In the genomic region with DNA sequence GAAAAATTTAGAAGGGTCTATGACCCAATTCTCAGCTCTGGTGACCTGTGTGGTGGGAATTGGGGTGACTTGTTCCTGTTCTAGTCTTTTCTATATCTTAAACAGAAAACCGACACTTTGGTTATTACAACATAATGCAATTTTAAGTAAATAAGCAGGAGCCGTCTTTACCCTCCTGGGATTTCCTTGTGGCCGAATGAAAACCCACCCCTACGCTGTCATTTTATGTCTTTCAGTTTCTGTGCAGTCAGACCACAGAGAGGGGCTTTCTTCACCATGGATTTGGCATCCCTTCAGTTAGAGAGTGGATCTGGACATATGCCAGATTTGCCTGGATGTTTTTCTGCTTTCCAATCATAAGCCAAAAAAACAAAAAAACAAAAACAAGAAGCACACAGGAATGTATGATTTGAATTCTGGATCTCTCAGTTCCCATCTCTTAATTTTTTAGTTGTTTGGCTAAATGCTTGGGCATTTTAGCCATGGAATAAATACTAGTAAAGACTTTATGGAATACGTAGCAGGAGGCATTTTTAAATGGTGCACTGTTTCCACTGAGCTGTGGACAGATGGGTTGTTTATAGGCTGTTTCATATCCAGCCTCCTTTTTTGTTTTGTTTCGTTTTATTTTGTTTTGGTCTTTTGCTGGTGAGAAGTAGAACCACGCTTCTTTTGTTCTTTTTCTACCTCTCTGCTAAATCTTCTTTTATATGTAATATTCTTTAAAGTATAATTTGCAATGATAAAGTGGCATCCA, we compare ENCODE assay signal across 1 cellular context.
TF ChIP-seq lines count a peak whose summit lies in the region.

No MANE protein-coding gene starts in this region.

TF ChIP-seq in GM12878, 131 proteins besides CTCF, POLR2A, EP300 and RAD21 (continued from another document):
- TF ChIP-seq, protein P1, sequence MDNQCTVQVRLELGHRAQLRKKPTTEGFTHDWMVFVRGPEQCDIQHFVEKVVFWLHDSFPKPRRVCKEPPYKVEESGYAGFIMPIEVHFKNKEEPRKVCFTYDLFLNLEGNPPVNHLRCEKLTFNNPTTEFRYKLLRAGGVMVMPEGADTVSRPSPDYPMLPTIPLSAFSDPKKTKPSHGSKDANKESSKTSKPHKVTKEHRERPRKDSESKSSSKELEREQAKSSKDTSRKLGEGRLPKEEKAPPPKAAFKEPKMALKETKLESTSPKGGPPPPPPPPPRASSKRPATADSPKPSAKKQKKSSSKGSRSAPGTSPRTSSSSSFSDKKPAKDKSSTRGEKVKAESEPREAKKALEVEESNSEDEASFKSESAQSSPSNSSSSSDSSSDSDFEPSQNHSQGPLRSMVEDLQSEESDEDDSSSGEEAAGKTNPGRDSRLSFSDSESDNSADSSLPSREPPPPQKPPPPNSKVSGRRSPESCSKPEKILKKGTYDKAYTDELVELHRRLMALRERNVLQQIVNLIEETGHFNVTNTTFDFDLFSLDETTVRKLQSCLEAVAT (IDR thresholded peaks at IDR 0.05) = no peak
- TF ChIP-seq, protein P2, sequence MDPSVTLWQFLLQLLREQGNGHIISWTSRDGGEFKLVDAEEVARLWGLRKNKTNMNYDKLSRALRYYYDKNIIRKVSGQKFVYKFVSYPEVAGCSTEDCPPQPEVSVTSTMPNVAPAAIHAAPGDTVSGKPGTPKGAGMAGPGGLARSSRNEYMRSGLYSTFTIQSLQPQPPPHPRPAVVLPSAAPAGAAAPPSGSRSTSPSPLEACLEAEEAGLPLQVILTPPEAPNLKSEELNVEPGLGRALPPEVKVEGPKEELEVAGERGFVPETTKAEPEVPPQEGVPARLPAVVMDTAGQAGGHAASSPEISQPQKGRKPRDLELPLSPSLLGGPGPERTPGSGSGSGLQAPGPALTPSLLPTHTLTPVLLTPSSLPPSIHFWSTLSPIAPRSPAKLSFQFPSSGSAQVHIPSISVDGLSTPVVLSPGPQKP (IDR thresholded peaks at IDR 0.05; ENCODE audit: low read depth, low read length) = no peak
- no peak for TF ChIP-seq SREBF2 (IDR thresholded peaks at IDR 0.05; ENCODE audit: low read length)
- TF ChIP-seq HDAC6 (IDR thresholded peaks at IDR 0.05; ENCODE audit: unreplicated experiment) = no peak
- TF ChIP-seq POLR2AphosphoS5 (IDR thresholded peaks at IDR 0.05; ENCODE audit: low read length) = no peak
- TF ChIP-seq ZNF384 (IDR thresholded peaks at IDR 0.05; ENCODE audit: borderline replicate concordance, low read depth, low read length) = no peak
- TF ChIP-seq YBX1 (IDR thresholded peaks at IDR 0.05) = no peak
- no peak for TF ChIP-seq MYC (IDR thresholded peaks at IDR 0.05; ENCODE audit: insufficient read depth, insufficient read length, insufficient replicate concordance, low read length, severe bottlenecking)
- no peak for TF ChIP-seq IRF4 (IDR thresholded peaks at IDR 0.05; ENCODE audit: low read depth, low read length)
- peak; percentile 79 for TF ChIP-seq MEF2B (IDR thresholded peaks at IDR 0.05; ENCODE audit: partially characterized antibody, poor library complexity, severe bottlenecking)
- TF ChIP-seq, protein P3, sequence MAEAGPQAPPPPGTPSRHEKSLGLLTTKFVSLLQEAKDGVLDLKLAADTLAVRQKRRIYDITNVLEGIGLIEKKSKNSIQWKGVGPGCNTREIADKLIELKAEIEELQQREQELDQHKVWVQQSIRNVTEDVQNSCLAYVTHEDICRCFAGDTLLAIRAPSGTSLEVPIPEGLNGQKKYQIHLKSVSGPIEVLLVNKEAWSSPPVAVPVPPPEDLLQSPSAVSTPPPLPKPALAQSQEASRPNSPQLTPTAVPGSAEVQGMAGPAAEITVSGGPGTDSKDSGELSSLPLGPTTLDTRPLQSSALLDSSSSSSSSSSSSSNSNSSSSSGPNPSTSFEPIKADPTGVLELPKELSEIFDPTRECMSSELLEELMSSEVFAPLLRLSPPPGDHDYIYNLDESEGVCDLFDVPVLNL (IDR thresholded peaks at IDR 0.05; ENCODE audit: low read depth, low read length) = no peak
- no peak for TF ChIP-seq SPI1 (IDR thresholded peaks at IDR 0.05; ENCODE audit: borderline replicate concordance, insufficient read depth, low read depth, low read length)
- TF ChIP-seq BHLHE40 (IDR thresholded peaks at IDR 0.05; ENCODE audit: borderline replicate concordance in 1 of 2, low read depth in 2 of 2, low read length in 1 of 2) = peak; percentile 14 to 30; a peak in 1 of 4 replicates
- TF ChIP-seq TCF7 (IDR thresholded peaks at IDR 0.05; ENCODE audit: borderline replicate concordance) = no peak
- TF ChIP-seq, protein P4, sequence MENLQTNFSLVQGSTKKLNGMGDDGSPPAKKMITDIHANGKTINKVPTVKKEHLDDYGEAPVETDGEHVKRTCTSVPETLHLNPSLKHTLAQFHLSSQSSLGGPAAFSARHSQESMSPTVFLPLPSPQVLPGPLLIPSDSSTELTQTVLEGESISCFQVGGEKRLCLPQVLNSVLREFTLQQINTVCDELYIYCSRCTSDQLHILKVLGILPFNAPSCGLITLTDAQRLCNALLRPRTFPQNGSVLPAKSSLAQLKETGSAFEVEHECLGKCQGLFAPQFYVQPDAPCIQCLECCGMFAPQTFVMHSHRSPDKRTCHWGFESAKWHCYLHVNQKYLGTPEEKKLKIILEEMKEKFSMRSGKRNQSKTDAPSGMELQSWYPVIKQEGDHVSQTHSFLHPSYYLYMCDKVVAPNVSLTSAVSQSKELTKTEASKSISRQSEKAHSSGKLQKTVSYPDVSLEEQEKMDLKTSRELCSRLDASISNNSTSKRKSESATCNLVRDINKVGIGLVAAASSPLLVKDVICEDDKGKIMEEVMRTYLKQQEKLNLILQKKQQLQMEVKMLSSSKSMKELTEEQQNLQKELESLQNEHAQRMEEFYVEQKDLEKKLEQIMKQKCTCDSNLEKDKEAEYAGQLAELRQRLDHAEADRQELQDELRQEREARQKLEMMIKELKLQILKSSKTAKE (IDR thresholded peaks at IDR 0.05; ENCODE audit: low read depth, poor library complexity, severe bottlenecking) = peak; percentile 27
- no peak for TF ChIP-seq CBX3 (IDR thresholded peaks at IDR 0.05; ENCODE audit: borderline replicate concordance, low read depth)
- TF ChIP-seq SP1 (IDR thresholded peaks at IDR 0.05; ENCODE audit: low read depth, low read length) = no peak
- TF ChIP-seq HCFC1 (IDR thresholded peaks at IDR 0.05; ENCODE audit: low read length) = no peak
- no peak for TF ChIP-seq CREM (IDR thresholded peaks at IDR 0.05; ENCODE audit: low read depth)
- no peak for TF ChIP-seq ZBED1 (IDR thresholded peaks at IDR 0.05; ENCODE audit: borderline replicate concordance)
- TF ChIP-seq WRNIP1 (IDR thresholded peaks at IDR 0.05; ENCODE audit: borderline replicate concordance, low read depth, low read length) = no peak
- TF ChIP-seq, protein P5, sequence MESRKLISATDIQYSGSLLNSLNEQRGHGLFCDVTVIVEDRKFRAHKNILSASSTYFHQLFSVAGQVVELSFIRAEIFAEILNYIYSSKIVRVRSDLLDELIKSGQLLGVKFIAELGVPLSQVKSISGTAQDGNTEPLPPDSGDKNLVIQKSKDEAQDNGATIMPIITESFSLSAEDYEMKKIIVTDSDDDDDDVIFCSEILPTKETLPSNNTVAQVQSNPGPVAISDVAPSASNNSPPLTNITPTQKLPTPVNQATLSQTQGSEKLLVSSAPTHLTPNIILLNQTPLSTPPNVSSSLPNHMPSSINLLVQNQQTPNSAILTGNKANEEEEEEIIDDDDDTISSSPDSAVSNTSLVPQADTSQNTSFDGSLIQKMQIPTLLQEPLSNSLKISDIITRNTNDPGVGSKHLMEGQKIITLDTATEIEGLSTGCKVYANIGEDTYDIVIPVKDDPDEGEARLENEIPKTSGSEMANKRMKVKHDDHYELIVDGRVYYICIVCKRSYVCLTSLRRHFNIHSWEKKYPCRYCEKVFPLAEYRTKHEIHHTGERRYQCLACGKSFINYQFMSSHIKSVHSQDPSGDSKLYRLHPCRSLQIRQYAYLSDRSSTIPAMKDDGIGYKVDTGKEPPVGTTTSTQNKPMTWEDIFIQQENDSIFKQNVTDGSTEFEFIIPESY (IDR thresholded peaks at IDR 0.05) = no peak
- no peak for TF ChIP-seq RFX5 (IDR thresholded peaks at IDR 0.05; ENCODE audit: low read depth, low read length)
- TF ChIP-seq IKZF2 (IDR thresholded peaks at IDR 0.05) = peak; percentile 77 to 81; a peak in 3 of 4 replicates
- TF ChIP-seq TCF12 (IDR thresholded peaks at IDR 0.05; ENCODE audit: low read depth, low read length) = no peak
- TF ChIP-seq, protein P6, sequence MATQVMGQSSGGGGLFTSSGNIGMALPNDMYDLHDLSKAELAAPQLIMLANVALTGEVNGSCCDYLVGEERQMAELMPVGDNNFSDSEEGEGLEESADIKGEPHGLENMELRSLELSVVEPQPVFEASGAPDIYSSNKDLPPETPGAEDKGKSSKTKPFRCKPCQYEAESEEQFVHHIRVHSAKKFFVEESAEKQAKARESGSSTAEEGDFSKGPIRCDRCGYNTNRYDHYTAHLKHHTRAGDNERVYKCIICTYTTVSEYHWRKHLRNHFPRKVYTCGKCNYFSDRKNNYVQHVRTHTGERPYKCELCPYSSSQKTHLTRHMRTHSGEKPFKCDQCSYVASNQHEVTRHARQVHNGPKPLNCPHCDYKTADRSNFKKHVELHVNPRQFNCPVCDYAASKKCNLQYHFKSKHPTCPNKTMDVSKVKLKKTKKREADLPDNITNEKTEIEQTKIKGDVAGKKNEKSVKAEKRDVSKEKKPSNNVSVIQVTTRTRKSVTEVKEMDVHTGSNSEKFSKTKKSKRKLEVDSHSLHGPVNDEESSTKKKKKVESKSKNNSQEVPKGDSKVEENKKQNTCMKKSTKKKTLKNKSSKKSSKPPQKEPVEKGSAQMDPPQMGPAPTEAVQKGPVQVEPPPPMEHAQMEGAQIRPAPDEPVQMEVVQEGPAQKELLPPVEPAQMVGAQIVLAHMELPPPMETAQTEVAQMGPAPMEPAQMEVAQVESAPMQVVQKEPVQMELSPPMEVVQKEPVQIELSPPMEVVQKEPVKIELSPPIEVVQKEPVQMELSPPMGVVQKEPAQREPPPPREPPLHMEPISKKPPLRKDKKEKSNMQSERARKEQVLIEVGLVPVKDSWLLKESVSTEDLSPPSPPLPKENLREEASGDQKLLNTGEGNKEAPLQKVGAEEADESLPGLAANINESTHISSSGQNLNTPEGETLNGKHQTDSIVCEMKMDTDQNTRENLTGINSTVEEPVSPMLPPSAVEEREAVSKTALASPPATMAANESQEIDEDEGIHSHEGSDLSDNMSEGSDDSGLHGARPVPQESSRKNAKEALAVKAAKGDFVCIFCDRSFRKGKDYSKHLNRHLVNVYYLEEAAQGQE (IDR thresholded peaks at IDR 0.05; ENCODE audit: low read depth, low read length) = no peak
- TF ChIP-seq, protein P7, sequence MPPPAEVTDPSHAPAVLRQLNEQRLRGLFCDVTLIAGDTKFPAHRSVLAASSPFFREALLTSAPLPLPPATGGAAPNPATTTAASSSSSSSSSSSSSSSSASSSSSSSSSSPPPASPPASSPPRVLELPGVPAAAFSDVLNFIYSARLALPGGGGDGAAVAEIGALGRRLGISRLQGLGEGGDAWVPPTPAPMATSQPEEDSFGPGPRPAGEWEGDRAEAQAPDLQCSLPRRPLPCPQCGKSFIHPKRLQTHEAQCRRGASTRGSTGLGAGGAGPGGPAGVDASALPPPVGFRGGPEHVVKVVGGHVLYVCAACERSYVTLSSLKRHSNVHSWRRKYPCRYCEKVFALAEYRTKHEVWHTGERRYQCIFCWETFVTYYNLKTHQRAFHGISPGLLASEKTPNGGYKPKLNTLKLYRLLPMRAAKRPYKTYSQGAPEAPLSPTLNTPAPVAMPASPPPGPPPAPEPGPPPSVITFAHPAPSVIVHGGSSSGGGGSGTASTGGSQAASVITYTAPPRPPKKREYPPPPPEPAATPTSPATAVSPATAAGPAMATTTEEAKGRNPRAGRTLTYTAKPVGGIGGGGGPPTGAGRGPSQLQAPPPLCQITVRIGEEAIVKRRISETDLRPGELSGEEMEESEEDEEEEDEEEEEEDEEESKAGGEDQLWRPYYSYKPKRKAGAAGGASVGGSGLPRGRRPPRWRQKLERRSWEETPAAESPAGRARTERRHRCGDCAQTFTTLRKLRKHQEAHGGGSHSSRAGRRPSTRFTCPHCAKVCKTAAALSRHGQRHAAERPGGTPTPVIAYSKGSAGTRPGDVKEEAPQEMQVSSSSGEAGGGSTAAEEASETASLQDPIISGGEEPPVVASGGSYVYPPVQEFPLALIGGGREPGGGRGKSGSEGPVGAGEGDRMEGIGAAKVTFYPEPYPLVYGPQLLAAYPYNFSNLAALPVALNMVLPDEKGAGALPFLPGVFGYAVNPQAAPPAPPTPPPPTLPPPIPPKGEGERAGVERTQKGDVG (CRISPR knock-in tag; IDR thresholded peaks at IDR 0.05) = no peak
- no peak for TF ChIP-seq TCF3 (IDR thresholded peaks at IDR 0.05; ENCODE audit: borderline replicate concordance, insufficient read depth, low read depth, low read length)
- TF ChIP-seq FOXM1 (IDR thresholded peaks at IDR 0.05; ENCODE audit: low read depth, low read length) = no peak
- TF ChIP-seq SMAD5 (IDR thresholded peaks at IDR 0.05; ENCODE audit: low read depth) = no peak
- no peak for TF ChIP-seq ZNF207 (IDR thresholded peaks at IDR 0.05; ENCODE audit: borderline replicate concordance)
